Comparison of ENCODE assay signal across 1 cellular context in genomic region chr1:6130596-6130995, GRCh38.
TF ChIP-seq lines count a peak whose summit lies in the region.

No MANE protein-coding gene starts in this region.

TF ChIP-seq in HepG2, 621 proteins besides CTCF, POLR2A, EP300 and RAD21 (continued from another document):
- TF ChIP-seq ZNF296 (CRISPR knock-in tag; conservative IDR thresholded peaks at IDR 0.05) (no peak), PHB2 (IDR thresholded peaks at IDR 0.05; ENCODE audit: partially characterized antibody) (no peak), SP4 (CRISPR knock-in tag; IDR thresholded peaks at IDR 0.05) (no peak), UBTF (CRISPR knock-in tag; IDR thresholded peaks at IDR 0.05) (no peak), ZNF7 (CRISPR knock-in tag; IDR thresholded peaks at IDR 0.05) (no peak), ZNF891 (CRISPR knock-in tag; IDR thresholded peaks at IDR 0.05) (no peak), NR2F1 (CRISPR knock-in tag; IDR thresholded peaks at IDR 0.05) (no peak), RELA (CRISPR knock-in tag; IDR thresholded peaks at IDR 0.05) (no peak), RBM22 (optimal IDR thresholded peaks at IDR 0.05; ENCODE audit: low read length) (no peak), TAF1 (CRISPR knock-in tag; IDR thresholded peaks at IDR 0.05) (no peak), RARG (CRISPR knock-in tag; IDR thresholded peaks at IDR 0.05; ENCODE audit: low read depth) (no peak), TARDBP (CRISPR knock-in tag; IDR thresholded peaks at IDR 0.05) (no peak)
